Comparison of ENCODE assay signal across 16 cellular contexts in the genomic region with DNA sequence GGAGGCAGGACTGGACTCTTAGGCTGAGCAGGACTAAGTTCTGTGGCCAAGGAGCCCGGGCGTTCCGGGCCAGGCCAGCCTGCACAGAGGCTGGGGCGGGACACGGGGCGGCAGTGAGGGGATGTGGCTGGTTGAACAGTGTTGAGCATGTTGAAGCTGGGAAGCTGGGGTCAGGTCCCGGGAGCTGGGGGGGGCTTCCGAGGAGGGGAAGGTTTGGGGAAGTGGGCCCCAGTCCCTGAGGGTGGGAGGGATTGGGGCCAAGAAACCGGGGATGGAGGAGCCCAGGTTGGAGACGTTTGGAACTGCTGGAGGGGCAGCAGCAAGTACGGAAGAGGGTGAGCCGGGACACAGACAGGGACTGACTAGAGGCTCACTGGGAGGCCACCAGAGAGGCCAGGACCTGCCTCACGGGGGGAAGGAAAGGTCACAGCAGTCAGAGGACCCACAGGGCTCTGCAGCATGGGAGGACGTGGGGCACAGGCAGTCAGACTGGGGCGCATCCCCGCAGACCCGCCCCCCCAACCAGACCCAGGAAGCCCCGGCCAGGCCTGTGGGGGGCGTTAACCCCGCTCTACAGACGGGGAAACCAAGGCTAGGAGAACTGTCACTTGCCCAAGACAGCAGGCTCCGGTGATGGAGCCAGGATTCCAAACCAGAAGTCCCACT. TPM values are rescaled to one million over a fixed set of nuclear protein-coding genes. Genes with fewer than 3 reads are reported as not detected.
A peak's percentile ranks its signal among the peaks of the same experiment; 100 is the strongest.
DNase-seq lines count a peak whose midpoint lies in the region; ATAC-seq and TF ChIP-seq lines count a peak whose summit lies in the region.
"Had no signal": no experiment of that assay in that cellular context is flagged by ENCODE, and none has a peak within 500 bp of the region (broad histone marks: within the 10 kb centered on the region; RNA-seq: fewer than 3 reads in every experiment).

No MANE protein-coding gene starts in this region.

- DNase-seq in SJSA1 (ENCODE audit: low read depth in 1 of 2, low spot score in 2 of 2): no peak
- no peak for DNase-seq in esophagus muscularis mucosa (ENCODE audit: extremely low spot score)
- no peak for DNase-seq in osteocyte (ENCODE audit: extremely low spot score, unreplicated experiment)
- DNase-seq in tibial nerve (ENCODE audit: low spot score in 2 of 2): no peak
- DNase-seq in inferior parietal cortex (ENCODE audit: extremely low spot score): no peak
- DNase-seq: activated CD4-positive, alpha-beta T cell treated with anti-CD3 and anti-CD28 coated beads for 36 hours; activated T-cell treated with anti-CD3 and anti-CD28 coated beads, Interleukin-2, amount 50 U/mL, for 48 hours; CD8-positive, alpha-beta T cell; NCI-H1048; NCI-H345; T-helper 1 cell had no signal

- peaks cover 22% of the 10 kb centered on the region for H3K4me1 Mint-ChIP-seq in osteocyte (ENCODE audit: unreplicated experiment)
- H3K4me1 Mint-ChIP-seq: activated CD4-positive, alpha-beta T cell treated with anti-CD3 and anti-CD28 coated beads for 36 hours; stimulated activated effector memory CD8-positive, alpha-beta T cell treated with anti-CD3 and anti-CD28 coated beads, Interleukin-12 subunit alpha, Interleukin-12 subunit beta, amount 100 ng/mL, for 72 hours had no signal

- H3K27me3 Mint-ChIP-seq in osteocyte (ENCODE audit: unreplicated experiment): no peaks in the 10 kb centered on the region
- H3K27me3 Mint-ChIP-seq: activated CD4-positive, alpha-beta T cell treated with anti-CD3 and anti-CD28 coated beads for 36 hours had no signal

- no peak for ATAC-seq in HG02870 (IDR thresholded peaks at IDR 0.05; ENCODE audit: unreplicated experiment)
- no peak for ATAC-seq in HG03159 (IDR thresholded peaks at IDR 0.05; ENCODE audit: unreplicated experiment)
- ATAC-seq in HG03439 (IDR thresholded peaks at IDR 0.05; ENCODE audit: unreplicated experiment): no peak
- ATAC-seq: activated CD4-positive, alpha-beta T cell treated with anti-CD3 and anti-CD28 coated beads for 36 hours; CD8-positive, alpha-beta T cell; stimulated activated effector memory CD8-positive, alpha-beta T cell treated with anti-CD3 and anti-CD28 coated beads, Interleukin-12 subunit alpha, Interleukin-12 subunit beta, amount 100 ng/mL, for 72 hours had no signal

- H3K27ac ChIP-seq in SJSA1 (peak overlapping the region; percentile 38), esophagus muscularis mucosa (replicated peaks in 1 of 4) (peak overlapping the region; percentile 72 to 87 (median 78)), tibial nerve (peak overlapping the region; percentile 54 to 99 (median 82))
- H3K27ac ChIP-seq: neutrophil had no signal

- no peak for TF ChIP-seq EP300 in esophagus muscularis mucosa (IDR thresholded peaks at IDR 0.05)
- TF ChIP-seq EP300 in tibial nerve (IDR thresholded peaks at IDR 0.05): no peak

- H3K27ac Mint-ChIP-seq in osteocyte (ENCODE audit: unreplicated experiment): peak overlapping the region; percentile 91
- H3K27ac Mint-ChIP-seq: activated CD4-positive, alpha-beta T cell treated with anti-CD3 and anti-CD28 coated beads for 36 hours; CD8-positive, alpha-beta T cell; stimulated activated effector memory CD8-positive, alpha-beta T cell treated with anti-CD3 and anti-CD28 coated beads, Interleukin-12 subunit alpha, Interleukin-12 subunit beta, amount 100 ng/mL, for 72 hours had no signal

- no peaks in the 10 kb centered on the region for H3K9me3 Mint-ChIP-seq in osteocyte (ENCODE audit: unreplicated experiment)
- H3K9me3 Mint-ChIP-seq: CD8-positive, alpha-beta T cell; stimulated activated effector memory CD8-positive, alpha-beta T cell treated with anti-CD3 and anti-CD28 coated beads, Interleukin-12 subunit alpha, Interleukin-12 subunit beta, amount 100 ng/mL, for 72 hours had no signal

- TF ChIP-seq CTCF in esophagus muscularis mucosa (IDR thresholded peaks at IDR 0.05) (no peak), osteocyte (IDR thresholded peaks at IDR 0.05) (no peak), tibial nerve (IDR thresholded peaks at IDR 0.05) (peak in 1 of 5 experiments; percentile 2)

- H3K4me1 ChIP-seq in SJSA1 (replicated peaks) (peaks cover 31% of the 10 kb centered on the region), esophagus muscularis mucosa (peaks cover 21 to 40% (median 33%) of the 10 kb centered on the region in 4 donors), tibial nerve (peaks cover 4 to 73% (median 26%) of the 10 kb centered on the region in 4 donors)

- H3K4me3 Mint-ChIP-seq in osteocyte (ENCODE audit: unreplicated experiment): no peak overlapping the region
- H3K4me3 Mint-ChIP-seq: activated CD4-positive, alpha-beta T cell treated with anti-CD3 and anti-CD28 coated beads for 36 hours; CD8-positive, alpha-beta T cell; stimulated activated effector memory CD8-positive, alpha-beta T cell treated with anti-CD3 and anti-CD28 coated beads, Interleukin-12 subunit alpha, Interleukin-12 subunit beta, amount 100 ng/mL, for 72 hours had no signal

- H3K4me3 ChIP-seq in SJSA1: no peak overlapping the region
- H3K4me3 ChIP-seq in esophagus muscularis mucosa: peak overlapping the region in 1 of 4 donors; percentile 5
- no peak overlapping the region for H3K4me3 ChIP-seq in tibial nerve

- TF ChIP-seq POLR2A in esophagus muscularis mucosa (IDR thresholded peaks at IDR 0.05; ENCODE audit: low read depth) (no peak), tibial nerve (IDR thresholded peaks at IDR 0.05) (no peak)

- H3K36me3 Mint-ChIP-seq in osteocyte (ENCODE audit: unreplicated experiment): peaks cover 3% of the 10 kb centered on the region
- H3K36me3 Mint-ChIP-seq: CD8-positive, alpha-beta T cell had no signal

- intact Hi-C loops in esophagus muscularis mucosa (cut with DNase I): no loop called here

- no peaks in the 10 kb centered on the region for H3K9me3 ChIP-seq in SJSA1 (replicated peaks)
- H3K9me3 ChIP-seq in esophagus muscularis mucosa: no peaks in the 10 kb centered on the region
- H3K9me3 ChIP-seq in tibial nerve: no peaks in the 10 kb centered on the region
- H3K9me3 ChIP-seq: neutrophil had no signal

- peaks cover 62% of the 10 kb centered on the region for H3K36me3 ChIP-seq in SJSA1
- H3K36me3 ChIP-seq in esophagus muscularis mucosa: peaks cover 9 to 53% (median 33%) of the 10 kb centered on the region in 4 donors
- peaks cover 0 to 43% (median 0%) of the 10 kb centered on the region in 3 donors for H3K36me3 ChIP-seq in tibial nerve

- WGBS in esophagus muscularis mucosa: 74% methylated on average over 18 of the region's 22 CpGs
- 33 to 34% methylated on average over 14 to 15 of the region's 22 CpGs for WGBS in tibial nerve, 2 donors

- H3K27me3 ChIP-seq in SJSA1 (replicated peaks): no peaks in the 10 kb centered on the region
- H3K27me3 ChIP-seq in esophagus muscularis mucosa: no peaks in the 10 kb centered on the region
- no peaks in the 10 kb centered on the region for H3K27me3 ChIP-seq in tibial nerve
- H3K27me3 ChIP-seq: neutrophil had no signal

RNA-seq across cellular contexts. Expression of gene TAX1BP3, which starts 9.5 kb away (rescaled TPM):
- 230 and 293 TPM in 2 replicates for total RNA-seq in SJSA1 (2014; rRNA removed; shearing (Covaris generic))
- 100 to 1,000 TPM in 3 of 4 donors, 10 to 100 TPM in 1; 98.0 to 175 (median 115) TPM for total RNA-seq in esophagus muscularis mucosa
- 149 TPM in 2 replicates for total RNA-seq in osteocyte
- total RNA-seq in tibial nerve: 100 to 1,000 TPM; 183 to 303 (median 249) TPM

RNA-seq across cellular contexts. Expression of gene EMC6, which starts 9.7 kb away (rescaled TPM):
- 21.5 and 34.3 TPM in 2 replicates for total RNA-seq in SJSA1 (2014; rRNA removed; shearing (Covaris generic))
- 10 to 100 TPM; 15.8 to 38.2 (median 23.6) TPM for total RNA-seq in esophagus muscularis mucosa
- total RNA-seq in osteocyte: 37.0 and 43.8 TPM in 2 replicates
- 10 to 100 TPM; 12.6 to 23.4 (median 18.9) TPM for total RNA-seq in tibial nerve

RNA-seq across cellular contexts. Expression of gene CTNS, which starts 22.4 kb away (rescaled TPM):
- total RNA-seq in SJSA1 (2014; rRNA removed; shearing (Covaris generic)): 8.9 and 26.6 TPM in 2 replicates
- 10 to 100 TPM; 10.4 to 20.3 (median 15.5) TPM for total RNA-seq in esophagus muscularis mucosa
- 23.8 and 24.9 TPM in 2 replicates for total RNA-seq in osteocyte
- total RNA-seq in tibial nerve: 10 to 100 TPM; 42.9 to 62.1 (median 50.6) TPM

RNA-seq across cellular contexts. Expression of gene SHPK, which starts 22.9 kb away (rescaled TPM):
- total RNA-seq in SJSA1 (2014; rRNA removed; shearing (Covaris generic)): 9.6 and 11.3 TPM in 2 replicates
- total RNA-seq in esophagus muscularis mucosa: 10 to 100 TPM in 1 of 4 donors, 1 to 10 TPM in 3; 5.0 to 10.7 (median 5.6) TPM
- 8.5 and 9.8 TPM in 2 replicates for total RNA-seq in osteocyte
- 10 to 100 TPM; 17.5 to 29.6 (median 22.5) TPM for total RNA-seq in tibial nerve

RNA-seq across cellular contexts. Expression of gene P2RX5, which starts 37.0 kb away (rescaled TPM):
- total RNA-seq in SJSA1 (2014; rRNA removed; shearing (Covaris generic)): not detected in 2 replicates
- total RNA-seq in esophagus muscularis mucosa: 1 to 10 TPM in 2 of 4 donors, under 1 TPM in 2; 0.19 to 1.5 (median 1.0) TPM
- total RNA-seq in osteocyte: 0.34 and 0.43 TPM in 2 replicates
- total RNA-seq in tibial nerve: under 1 TPM in 1 of 4 donors, not detected in 3; 0.42 TPM
